12 cellular contexts compared by ENCODE assay signal in genomic region chr10:96695366-96695765, GRCh38. TPM values are rescaled to one million over a fixed set of nuclear protein-coding genes. Genes with fewer than 3 reads are reported as not detected.
A peak's percentile ranks its signal among the peaks of the same experiment; 100 is the strongest.
DNase-seq lines count a peak whose midpoint lies in the region; ATAC-seq and TF ChIP-seq lines count a peak whose summit lies in the region.
"Had no signal": no experiment of that assay in that cellular context is flagged by ENCODE, and none has a peak within 500 bp of the region (broad histone marks: within the 10 kb centered on the region; RNA-seq: fewer than 3 reads in every experiment).

No MANE protein-coding gene starts in this region.

- TF ChIP-seq EP300 in stomach (IDR thresholded peaks at IDR 0.05), result no peak

- TF ChIP-seq CTCF in Loucy (conservative IDR thresholded peaks at IDR 0.05; ENCODE audit: low read length) (no peak), stomach (IDR thresholded peaks at IDR 0.05) (no peak)

- H2AFZ ChIP-seq in Loucy (ENCODE audit: low read length), result no peak overlapping the region

- no peak overlapping the region for H3K27ac ChIP-seq in stomach
- H3K27ac ChIP-seq: ovary, SK-N-MC had no signal

- H3K27me3 ChIP-seq in Loucy (ENCODE audit: insufficient read depth, low read length, poor library complexity, severe bottlenecking) (no peaks in the 10 kb centered on the region), stomach (no peaks in the 10 kb centered on the region)
- H3K27me3 ChIP-seq: ovary had no signal

- H3K9me2 ChIP-seq in Loucy (replicated peaks; ENCODE audit: low read depth, low read length), result no peaks in the 10 kb centered on the region

- H3K9me3 ChIP-seq in Loucy (ENCODE audit: insufficient read depth, low read depth, low read length) (no peaks in the 10 kb centered on the region), stomach (no peaks in the 10 kb centered on the region)
- H3K9me3 ChIP-seq: ovary had no signal

- 33 to 49% (median 40%) methylated on average over 1 of the region's 1 CpG for WGBS in stomach, 5 donors

- H3K4me1 Mint-ChIP-seq in activated CD4-positive, alpha-beta T cell treated with anti-CD3 and anti-CD28 coated beads, Interleukin-2, amount 10 ng/mL, durations not matched to agents 24 days and 14 days, result peaks cover 27% of the 10 kb centered on the region
- H3K4me1 Mint-ChIP-seq in activated T-helper 17 cell treated with anti-CD3 and anti-CD28 coated beads, Interleukin-2, amount 50 U/mL, for 72 hours, result peaks cover 13% of the 10 kb centered on the region
- H3K4me1 Mint-ChIP-seq in natural killer cell treated with Interleukin-12 subunit alpha and Interleukin-12 subunit beta and Interleukin-15 and Interleukin-18, amount 100 ng/mL, for 72 hours (ENCODE audit: low read depth in 2 of 2), result peaks cover 69 to 78% of the 10 kb centered on the region in 2 donors

- no peaks in the 10 kb centered on the region for H3K27me3 Mint-ChIP-seq in activated CD4-positive, alpha-beta T cell treated with anti-CD3 and anti-CD28 coated beads, Interleukin-2, amount 10 ng/mL, durations not matched to agents 24 days and 14 days
- H3K27me3 Mint-ChIP-seq in activated T-helper 17 cell treated with anti-CD3 and anti-CD28 coated beads, Interleukin-2, amount 50 U/mL, for 72 hours, result no peaks in the 10 kb centered on the region
- H3K27me3 Mint-ChIP-seq in natural killer cell treated with Interleukin-12 subunit alpha and Interleukin-12 subunit beta and Interleukin-15 and Interleukin-18, amount 100 ng/mL, for 72 hours, result no peaks in the 10 kb centered on the region

- H3K4me1 ChIP-seq in Loucy (ENCODE audit: insufficient read depth, low read length, poor library complexity, severe bottlenecking), result peaks cover 31% of the 10 kb centered on the region
- H3K4me1 ChIP-seq in stomach, result peaks cover 0 to 5% (median 2%) of the 10 kb centered on the region in 4 donors

- H3K36me3 Mint-ChIP-seq in activated CD4-positive, alpha-beta T cell treated with anti-CD3 and anti-CD28 coated beads, Interleukin-2, amount 10 ng/mL, durations not matched to agents 24 days and 14 days (ENCODE audit: low read depth), result no peaks in the 10 kb centered on the region
- H3K36me3 Mint-ChIP-seq in activated T-helper 17 cell treated with anti-CD3 and anti-CD28 coated beads, Interleukin-2, amount 50 U/mL, for 72 hours (ENCODE audit: low read depth), result no peaks in the 10 kb centered on the region
- peaks cover 15% of the 10 kb centered on the region for H3K36me3 Mint-ChIP-seq in natural killer cell treated with Interleukin-12 subunit alpha and Interleukin-12 subunit beta and Interleukin-15 and Interleukin-18, amount 100 ng/mL, for 72 hours

- H3K4me3 ChIP-seq in Loucy (ENCODE audit: low read length, poor library complexity, severe bottlenecking), result peak overlapping the region; percentile 21
- H3K4me3 ChIP-seq in stomach, result no peak overlapping the region
- H3K4me3 ChIP-seq: ovary, SK-N-MC had no signal

- peak overlapping the region; percentile 67 for H3K4me2 ChIP-seq in Loucy (ENCODE audit: low read depth, low read length, poor library complexity, severe bottlenecking)

- H3K9me3 Mint-ChIP-seq in activated CD4-positive, alpha-beta T cell treated with anti-CD3 and anti-CD28 coated beads, Interleukin-2, amount 10 ng/mL, durations not matched to agents 24 days and 14 days, result no peaks in the 10 kb centered on the region
- no peaks in the 10 kb centered on the region for H3K9me3 Mint-ChIP-seq in activated T-helper 17 cell treated with anti-CD3 and anti-CD28 coated beads, Interleukin-2, amount 50 U/mL, for 72 hours
- peaks cover 4% of the 10 kb centered on the region for H3K9me3 Mint-ChIP-seq in natural killer cell treated with Interleukin-12 subunit alpha and Interleukin-12 subunit beta and Interleukin-15 and Interleukin-18, amount 100 ng/mL, for 72 hours

- no peaks in the 10 kb centered on the region for H3F3A ChIP-seq in Loucy (ENCODE audit: low read depth)

- H3K79me2 ChIP-seq in Loucy (ENCODE audit: insufficient read depth, low read length), result peaks cover 49% of the 10 kb centered on the region

- intact Hi-C loops in activated CD4-positive, alpha-beta T cell treated with anti-CD3 and anti-CD28 coated beads, Interleukin-2, amount 10 ng/mL, durations not matched to agents 24 days and 14 days (cut with micrococcal nuclease), result loop anchor here (2.0 to 10.0 kb wide), 3 partner anchors 51 to 135 kb away; no protein-coding TSS in a partner anchor
- intact Hi-C loops in stomach (cut with DNase I; ENCODE audit: low total_unique reads), result no loop called here

- peak; percentile 60 for DNase-seq in activated CD4-positive, alpha-beta T cell treated with anti-CD3 and anti-CD28 coated beads, Interleukin-2, amount 10 ng/mL, durations not matched to agents 24 days and 14 days
- DNase-seq in activated CD4-positive, alpha-beta T cell treated with anti-CD3 and anti-CD28 coated beads, Interleukin-2, amount 50 U/mL, for 4 hours, result no peak
- DNase-seq in natural killer cell treated with Interleukin-12 subunit alpha and Interleukin-12 subunit beta and Interleukin-15 and Interleukin-18, amount 100 ng/mL, for 72 hours (ENCODE audit: low spot score), result no peak
- no peak for DNase-seq in stomach
- no peak for DNase-seq in activated effector memory CD4-positive, alpha-beta T cell treated with Interleukin-2 at 50 U/mL for 16 hours
- DNase-seq: activated CD4-positive, alpha-beta T cell treated with anti-CD3 and anti-CD28 coated beads for 48 hours; NCI-H187 treated with DMSO at 0.1 percent for 48 hours; ovary had no signal

- no peaks in the 10 kb centered on the region for H3K36me3 ChIP-seq in Loucy (ENCODE audit: insufficient read depth, low read length)
- no peaks in the 10 kb centered on the region for H3K36me3 ChIP-seq in stomach
- H3K36me3 ChIP-seq: ovary had no signal

- H3K4me3 Mint-ChIP-seq in activated CD4-positive, alpha-beta T cell treated with anti-CD3 and anti-CD28 coated beads, Interleukin-2, amount 10 ng/mL, durations not matched to agents 24 days and 14 days, result peak overlapping the region; percentile 54
- H3K4me3 Mint-ChIP-seq in activated T-helper 17 cell treated with anti-CD3 and anti-CD28 coated beads, Interleukin-2, amount 50 U/mL, for 72 hours, result peak overlapping the region; percentile 63
- peak overlapping the region; percentile 83 for H3K4me3 Mint-ChIP-seq in natural killer cell treated with Interleukin-12 subunit alpha and Interleukin-12 subunit beta and Interleukin-15 and Interleukin-18, amount 100 ng/mL, for 72 hours

- no peak for TF ChIP-seq POLR2A in stomach (IDR thresholded peaks at IDR 0.05)

- H3K27ac Mint-ChIP-seq in activated CD4-positive, alpha-beta T cell treated with anti-CD3 and anti-CD28 coated beads, Interleukin-2, amount 10 ng/mL, durations not matched to agents 24 days and 14 days, result peak overlapping the region; percentile 78
- H3K27ac Mint-ChIP-seq in activated T-helper 17 cell treated with anti-CD3 and anti-CD28 coated beads, Interleukin-2, amount 50 U/mL, for 72 hours, result peak overlapping the region; percentile 86
- H3K27ac Mint-ChIP-seq in natural killer cell treated with Interleukin-12 subunit alpha and Interleukin-12 subunit beta and Interleukin-15 and Interleukin-18, amount 100 ng/mL, for 72 hours, result peak overlapping the region; percentile 88 to 90

- peak overlapping the region; percentile 2 for H3K9ac ChIP-seq in Loucy (ENCODE audit: low read depth, low read length, poor library complexity, severe bottlenecking)

- peaks cover 4% of the 10 kb centered on the region for H4K20me1 ChIP-seq in Loucy (ENCODE audit: insufficient read depth, low read length, poor library complexity, severe bottlenecking)

- peak; percentile 64 for ATAC-seq in activated T-helper 17 cell treated with anti-CD3 and anti-CD28 coated beads, Interleukin-2, amount 50 U/mL, for 72 hours (replicated peaks)
- ATAC-seq in natural killer cell treated with Interleukin-12 subunit alpha and Interleukin-12 subunit beta and Interleukin-15 and Interleukin-18, amount 100 ng/mL, for 72 hours, result peak; percentile 70 to 80
- ATAC-seq in GM19035 (IDR thresholded peaks at IDR 0.05; ENCODE audit: unreplicated experiment), result no peak

RNA-seq across cellular contexts. Expression of gene PIK3AP1, which starts 24.9 kb away (rescaled TPM):
- 9.6 and 11.7 TPM in 2 replicates for total RNA-seq in activated CD4-positive, alpha-beta T cell treated with anti-CD3 and anti-CD28 coated beads, Interleukin-2, amount 10 ng/mL, durations not matched to agents 24 days and 14 days
- total RNA-seq in activated T-helper 17 cell treated with anti-CD3 and anti-CD28 coated beads, Interleukin-2, amount 50 U/mL, for 72 hours, result 1 to 10 TPM; 4.3 to 6.6 TPM
- total RNA-seq in natural killer cell treated with Interleukin-12 subunit alpha and Interleukin-12 subunit beta and Interleukin-15 and Interleukin-18, amount 100 ng/mL, for 72 hours, result 100 to 1,000 TPM; 147 to 383 TPM
- total RNA-seq in stomach, result 10 to 100 TPM in 2 of 5 donors, 1 to 10 TPM in 2, not detected in 1; 6.4 to 14.5 (median 9.4) TPM
- polyA plus RNA-seq in stomach, result 1 to 10 TPM; 2.6 to 6.2 (median 3.4) TPM

Comparison
In these comparisons a context has a peak if more than half of its experiments do, and no peak if none do; other contexts are left out.
1. RNA of gene PIK3AP1, which starts 24.9 kb away (total RNA-seq): 147 to 383 TPM in natural killer cell treated with Interleukin-12 subunit alpha and Interleukin-12 subunit beta and Interleukin-15 and Interleukin-18, amount 100 ng/mL, for 72 hours; 9.6 to 11.7 TPM in activated CD4-positive, alpha-beta T cell treated with anti-CD3 and anti-CD28 coated beads, Interleukin-2, amount 10 ng/mL, durations not matched to agents 24 days and 14 days, 6.4 to 14.5 TPM in stomach and 4.3 to 6.6 TPM in activated T-helper 17 cell treated with anti-CD3 and anti-CD28 coated beads, Interleukin-2, amount 50 U/mL, for 72 hours; every median in the first group is over 4 times any median in the second.
2. Peak in every context shown above with its lines, with median percentiles within 50 percentile points of each other: H3K27ac Mint-ChIP-seq and H3K4me3 Mint-ChIP-seq.